Comparison of ENCODE assay signal across 8 cellular contexts in the genomic region with DNA sequence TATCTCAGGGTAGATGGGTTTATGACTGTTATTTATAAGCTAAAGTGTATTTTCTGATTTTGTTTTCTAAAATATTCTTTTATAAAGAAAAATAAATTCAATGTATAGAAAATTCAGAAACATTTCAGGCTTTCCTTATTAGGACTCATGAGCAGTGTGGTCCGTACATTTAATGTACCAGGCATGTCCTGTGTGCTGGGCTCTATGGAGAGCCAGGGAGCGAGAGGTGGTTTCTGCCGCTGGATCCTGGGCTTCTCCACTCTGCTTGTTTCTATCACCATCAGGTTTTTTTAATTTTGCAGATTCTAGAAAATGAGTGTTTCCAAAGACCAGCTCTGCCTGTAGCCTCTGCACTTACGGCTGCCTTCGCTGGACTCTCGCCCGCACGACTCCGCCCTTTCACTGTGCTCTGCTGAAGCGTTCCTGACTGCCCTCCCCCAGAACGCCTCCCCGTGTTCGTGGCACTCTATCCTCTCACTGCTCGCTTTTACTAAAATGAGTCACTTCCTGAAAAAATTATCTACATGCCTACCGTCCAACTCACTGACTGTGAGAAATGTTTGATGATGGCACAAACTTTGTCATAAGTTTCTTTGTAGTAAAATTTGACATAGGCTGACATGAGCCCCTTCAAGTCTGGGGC.
DNase-seq lines count a peak whose midpoint lies in the region; ATAC-seq and TF ChIP-seq lines count a peak whose summit lies in the region.

No MANE protein-coding gene starts in this region.

- no peak overlapping the region for H3K4me3 ChIP-seq in prostate gland

- no peaks in the 10 kb centered on the region for H3K36me3 ChIP-seq in prostate gland

- ATAC-seq in GM19467 (IDR thresholded peaks at IDR 0.05; ENCODE audit: unreplicated experiment) (peak; percentile 97), HG03565 (IDR thresholded peaks at IDR 0.05; ENCODE audit: unreplicated experiment) (peak; percentile 93)
- peak; percentile 90 to 97 for ATAC-seq in natural killer cell treated with Interleukin-12 subunit alpha and Interleukin-12 subunit beta and Interleukin-15 and Interleukin-18, amount 100 ng/mL, for 72 hours

- DNase-seq in AG20443 (ENCODE audit: low spot score) (peak; percentile 97), epidermal melanocyte (ENCODE audit: insufficient read length, low spot score) (peak; percentile 50), NCI-H1436 treated with DMSO at 0.1 percent for 48 hours (lab: John Stamatoyannopoulos, UW) (no peak), prostate gland (ENCODE audit: low spot score) (no peak)
- DNase-seq in activated CD4-positive, CD25-positive, alpha-beta regulatory T cell treated with anti-CD3 and anti-CD28 coated beads, Interleukin-2, amount 50 U/mL, for 72 hours = peak; percentile 45
- no peak for DNase-seq in natural killer cell treated with Interleukin-12 subunit alpha and Interleukin-12 subunit beta and Interleukin-15 and Interleukin-18, amount 100 ng/mL, for 72 hours (ENCODE audit: low spot score)

- H3K9me3 Mint-ChIP-seq in natural killer cell treated with Interleukin-12 subunit alpha and Interleukin-12 subunit beta and Interleukin-15 and Interleukin-18, amount 100 ng/mL, for 72 hours = no peaks in the 10 kb centered on the region

- peaks cover 12 to 14% of the 10 kb centered on the region in 2 donors for H3K4me1 Mint-ChIP-seq in natural killer cell treated with Interleukin-12 subunit alpha and Interleukin-12 subunit beta and Interleukin-15 and Interleukin-18, amount 100 ng/mL, for 72 hours (ENCODE audit: low read depth in 2 of 2)

- no peaks in the 10 kb centered on the region for H3K36me3 Mint-ChIP-seq in natural killer cell treated with Interleukin-12 subunit alpha and Interleukin-12 subunit beta and Interleukin-15 and Interleukin-18, amount 100 ng/mL, for 72 hours

- no peaks in the 10 kb centered on the region for H3K27me3 ChIP-seq in prostate gland (replicated peaks; ENCODE audit: insufficient read depth)

- no peak for TF ChIP-seq POLR2A in prostate gland (IDR thresholded peaks at IDR 0.05)

- H3K9me3 ChIP-seq in prostate gland = no peaks in the 10 kb centered on the region

- H3K27me3 Mint-ChIP-seq in natural killer cell treated with Interleukin-12 subunit alpha and Interleukin-12 subunit beta and Interleukin-15 and Interleukin-18, amount 100 ng/mL, for 72 hours = peaks cover 0 to 3% of the 10 kb centered on the region in 2 donors

- H3K27ac ChIP-seq in prostate gland = no peak overlapping the region

- intact Hi-C loops in prostate gland (cut with DNase I) = no loop called here

- no peak for TF ChIP-seq CTCF in prostate gland (IDR thresholded peaks at IDR 0.05)

- H3K4me3 Mint-ChIP-seq in natural killer cell treated with Interleukin-12 subunit alpha and Interleukin-12 subunit beta and Interleukin-15 and Interleukin-18, amount 100 ng/mL, for 72 hours = peak overlapping the region; percentile 80

- no peaks in the 10 kb centered on the region for H3K4me1 ChIP-seq in prostate gland (replicated peaks)

- 56% methylated on average over 15 of the region's 15 CpGs for WGBS in prostate gland

- H3K27ac Mint-ChIP-seq in natural killer cell treated with Interleukin-12 subunit alpha and Interleukin-12 subunit beta and Interleukin-15 and Interleukin-18, amount 100 ng/mL, for 72 hours = peak overlapping the region in 1 of 2 donors; percentile 14

Comparison
In these comparisons a context has a peak if more than half of its experiments do, and no peak if none do; other contexts are left out.
1. DNase-seq: peak in AG20443 (single experiment), activated CD4-positive, CD25-positive, alpha-beta regulatory T cell treated with anti-CD3 and anti-CD28 coated beads, Interleukin-2, amount 50 U/mL, for 72 hours (single experiment) and epidermal melanocyte (single experiment); none in natural killer cell treated with Interleukin-12 subunit alpha and Interleukin-12 subunit beta and Interleukin-15 and Interleukin-18, amount 100 ng/mL, for 72 hours (single experiment), NCI-H1436 treated with DMSO at 0.1 percent for 48 hours (single experiment) and prostate gland (single experiment).
2. Peak in every context shown above with its lines, with median percentiles within 50 percentile points of each other: ATAC-seq.